ENCODE assay signal across 1 cellular context in genomic region chr22:22359465-22359864, GRCh38.
TF ChIP-seq lines count a peak whose summit lies in the region.

No MANE protein-coding gene starts in this region.

TF ChIP-seq in HEK293, 187 proteins besides CTCF, POLR2A, EP300 and RAD21:
- TF ChIP-seq ZNF518A (tag by site-specific recombination; conservative IDR thresholded peaks at IDR 0.05; ENCODE audit: low read depth): no peak
- no peak for TF ChIP-seq ZNF362 (tag by site-specific recombination; IDR thresholded peaks at IDR 0.05)
- TF ChIP-seq ZNF157 (tag by site-specific recombination; IDR thresholded peaks at IDR 0.05): no peak
- TF ChIP-seq ZNF146 (tag by site-specific recombination; IDR thresholded peaks at IDR 0.05): peak; percentile 64
- no peak for TF ChIP-seq TCF7L2 (IDR thresholded peaks at IDR 0.05; ENCODE audit: borderline replicate concordance, low read depth, low read length)
- no peak for TF ChIP-seq ZNF768 (tag by site-specific recombination; IDR thresholded peaks at IDR 0.05)
- TF ChIP-seq ZNF366 (tag by site-specific recombination; conservative IDR thresholded peaks at IDR 0.05): no peak
- TF ChIP-seq ZNF704 (tag by site-specific recombination; IDR thresholded peaks at IDR 0.05): no peak
